Comparison of ENCODE assay signal across 8 cellular contexts in genomic region chr2:127355407-127356008, GRCh38. TPM values are rescaled to one million over a fixed set of nuclear protein-coding genes. Genes with fewer than 3 reads are reported as not detected.
DNase-seq lines count a peak whose midpoint lies in the region; ATAC-seq and TF ChIP-seq lines count a peak whose summit lies in the region.

No MANE protein-coding gene starts in this region.

- no peaks in the 10 kb centered on the region for H3K4me1 ChIP-seq in RWPE2 (ENCODE audit: insufficient read depth, poor library complexity, severe bottlenecking)
- peaks cover 12 to 35% (median 17%) of the 10 kb centered on the region in 4 donors for H3K4me1 ChIP-seq in esophagus muscularis mucosa
- peaks cover 4% of the 10 kb centered on the region for H3K4me1 ChIP-seq in testis

- no peak overlapping the region for H3K4me3 ChIP-seq in RWPE2 (ENCODE audit: severe bottlenecking)
- no peak overlapping the region for H3K4me3 ChIP-seq in esophagus muscularis mucosa
- H3K4me3 ChIP-seq in testis, result no peak overlapping the region

- H3K36me3 ChIP-seq in RWPE2 (ENCODE audit: low read depth) (no peaks in the 10 kb centered on the region; the same call in 1 of the 2 replicates), esophagus muscularis mucosa (no peaks in the 10 kb centered on the region), testis (ENCODE audit: low read depth, missing control alignments) (no peaks in the 10 kb centered on the region)

- H3K27ac Mint-ChIP-seq in natural killer cell, result peak overlapping the region; percentile 10 to 67
- H3K27ac Mint-ChIP-seq in natural killer cell treated with Interleukin-12 subunit alpha and Interleukin-12 subunit beta and Interleukin-15 and Interleukin-18, amount 100 ng/mL, for 72 hours, result no peak overlapping the region
- no peak overlapping the region for H3K27ac Mint-ChIP-seq in activated T-helper 2 cell treated with anti-CD3 and anti-CD28 coated beads, Interferon-gamma antibody, Interleukin-2, Interleukin-4, amounts not matched to agents 10 μg/mL and 5 μg/mL and 100 μg/mL, durations not matched to agents 14 hours and 24 hours and 36 hours

- no peaks in the 10 kb centered on the region for H3K9me3 Mint-ChIP-seq in natural killer cell
- H3K9me3 Mint-ChIP-seq in natural killer cell treated with Interleukin-12 subunit alpha and Interleukin-12 subunit beta and Interleukin-15 and Interleukin-18, amount 100 ng/mL, for 72 hours, result no peaks in the 10 kb centered on the region
- no peaks in the 10 kb centered on the region for H3K9me3 Mint-ChIP-seq in activated T-helper 2 cell treated with anti-CD3 and anti-CD28 coated beads, Interferon-gamma antibody, Interleukin-2, Interleukin-4, amounts not matched to agents 10 μg/mL and 5 μg/mL and 100 μg/mL, durations not matched to agents 14 hours and 24 hours and 36 hours

- DNase-seq in natural killer cell (no peak), RWPE2 (ENCODE audit: low spot score) (no peak), esophagus muscularis mucosa (ENCODE audit: extremely low spot score) (no peak), testis (no peak)
- no peak for DNase-seq in natural killer cell treated with Interleukin-12 subunit alpha and Interleukin-12 subunit beta and Interleukin-15 and Interleukin-18, amount 100 ng/mL, for 72 hours (ENCODE audit: low spot score)
- DNase-seq in stimulated activated CD4-positive, alpha-beta T cell treated with anti-CD3 and anti-CD28 coated beads, Interleukin-2, amount 100 ng/mL, for 4 hours (ENCODE audit: low read depth), result peak; percentile 22
- DNase-seq in activated T-helper 2 cell treated with anti-CD3 and anti-CD28 coated beads, Interferon-gamma antibody, Interleukin-2, Interleukin-4, amounts not matched to agents 10 μg/mL and 5 μg/mL and 100 μg/mL, durations not matched to agents 14 hours and 24 hours and 36 hours (ENCODE audit: low spot score), result no peak

- H3K27me3 ChIP-seq in RWPE2 (ENCODE audit: insufficient read depth, poor library complexity, severe bottlenecking), result no peaks in the 10 kb centered on the region
- no peaks in the 10 kb centered on the region for H3K27me3 ChIP-seq in esophagus muscularis mucosa
- H3K27me3 ChIP-seq in testis, result no peaks in the 10 kb centered on the region

- peaks cover 63 to 71% of the 10 kb centered on the region in 2 donors for H3K4me1 Mint-ChIP-seq in natural killer cell
- H3K4me1 Mint-ChIP-seq in natural killer cell treated with Interleukin-12 subunit alpha and Interleukin-12 subunit beta and Interleukin-15 and Interleukin-18, amount 100 ng/mL, for 72 hours (ENCODE audit: low read depth in 2 of 2), result peaks cover 32 to 41% of the 10 kb centered on the region in 2 donors
- peaks cover 33% of the 10 kb centered on the region for H3K4me1 Mint-ChIP-seq in activated T-helper 2 cell treated with anti-CD3 and anti-CD28 coated beads, Interferon-gamma antibody, Interleukin-2, Interleukin-4, amounts not matched to agents 10 μg/mL and 5 μg/mL and 100 μg/mL, durations not matched to agents 14 hours and 24 hours and 36 hours (ENCODE audit: low read depth)

- H3K4me3 Mint-ChIP-seq in natural killer cell, result no peak overlapping the region
- H3K4me3 Mint-ChIP-seq in natural killer cell treated with Interleukin-12 subunit alpha and Interleukin-12 subunit beta and Interleukin-15 and Interleukin-18, amount 100 ng/mL, for 72 hours, result no peak overlapping the region
- H3K4me3 Mint-ChIP-seq in activated T-helper 2 cell treated with anti-CD3 and anti-CD28 coated beads, Interferon-gamma antibody, Interleukin-2, Interleukin-4, amounts not matched to agents 10 μg/mL and 5 μg/mL and 100 μg/mL, durations not matched to agents 14 hours and 24 hours and 36 hours (ENCODE audit: low read depth), result no peak overlapping the region

- peak; percentile 65 to 72 (median 68) for ATAC-seq in natural killer cell
- no peak for ATAC-seq in natural killer cell treated with Interleukin-12 subunit alpha and Interleukin-12 subunit beta and Interleukin-15 and Interleukin-18, amount 100 ng/mL, for 72 hours
- 0 out of 3 replicates have a peak, but pooled peaks have one; percentile 49 for ATAC-seq in RWPE2 (ENCODE audit: low read depth)
- ATAC-seq in HG02678 (IDR thresholded peaks at IDR 0.05; ENCODE audit: unreplicated experiment), result no peak

- H3K9me3 ChIP-seq in RWPE2 (ENCODE audit: severe bottlenecking), result no peaks in the 10 kb centered on the region
- no peaks in the 10 kb centered on the region for H3K9me3 ChIP-seq in esophagus muscularis mucosa
- no peaks in the 10 kb centered on the region for H3K9me3 ChIP-seq in testis

- TF ChIP-seq EP300 in esophagus muscularis mucosa (IDR thresholded peaks at IDR 0.05), result no peak

- H3K27me3 Mint-ChIP-seq in natural killer cell (ENCODE audit: low read depth in 2 of 2), result no peaks in the 10 kb centered on the region
- no peaks in the 10 kb centered on the region for H3K27me3 Mint-ChIP-seq in natural killer cell treated with Interleukin-12 subunit alpha and Interleukin-12 subunit beta and Interleukin-15 and Interleukin-18, amount 100 ng/mL, for 72 hours
- no peaks in the 10 kb centered on the region for H3K27me3 Mint-ChIP-seq in activated T-helper 2 cell treated with anti-CD3 and anti-CD28 coated beads, Interferon-gamma antibody, Interleukin-2, Interleukin-4, amounts not matched to agents 10 μg/mL and 5 μg/mL and 100 μg/mL, durations not matched to agents 14 hours and 24 hours and 36 hours (ENCODE audit: low read depth)

- peak; percentile 62 for TF ChIP-seq CTCF in natural killer cell (IDR thresholded peaks at IDR 0.05)
- TF ChIP-seq CTCF in RWPE2 (IDR thresholded peaks at IDR 0.05; ENCODE audit: poor library complexity, severe bottlenecking), result peak; percentile 79
- peak; percentile 29 to 49 (median 41) for TF ChIP-seq CTCF in esophagus muscularis mucosa (IDR thresholded peaks at IDR 0.05)
- TF ChIP-seq CTCF in testis (IDR thresholded peaks at IDR 0.05), result peak in 1 of 3 experiments; percentile 40

- H3K27ac ChIP-seq in RWPE2 (ENCODE audit: poor library complexity, severe bottlenecking) (no peak overlapping the region), esophagus muscularis mucosa (replicated peaks in 1 of 4) (no peak overlapping the region), testis (no peak overlapping the region)

- intact Hi-C loops in natural killer cell (cut with micrococcal nuclease) (loop anchor here (1.0 to 2.0 kb wide), 3 partner anchors 53 to 123 kb away; no protein-coding TSS in a partner anchor), esophagus muscularis mucosa (cut with DNase I) (no loop called here), testis (cut with DNase I; ENCODE audit: low total_unique reads) (no loop called here)
- intact Hi-C loops in activated T-helper 2 cell treated with anti-CD3 and anti-CD28 coated beads, Interferon-gamma antibody, Interleukin-2, Interleukin-4, amounts not matched to agents 10 μg/mL and 5 μg/mL and 100 μg/mL, durations not matched to agents 14 hours and 24 hours and 36 hours (cut with micrococcal nuclease), result loop anchor here (2.0 kb wide), 2 partner anchors 55 to 123 kb away; no protein-coding TSS in a partner anchor

- whole genome bisulfite sequencing in esophagus muscularis mucosa, result 81% methylated on average over 4 of the region's 4 CpGs
- WGBS in testis, 2 donors, result 83 to 85% methylated on average over 4 of the region's 4 CpGs

- TF ChIP-seq POLR2A in esophagus muscularis mucosa (IDR thresholded peaks at IDR 0.05; ENCODE audit: low read depth) (no peak), testis (IDR thresholded peaks at IDR 0.05) (no peak)

- H3K36me3 Mint-ChIP-seq in natural killer cell, result no peaks in the 10 kb centered on the region
- no peaks in the 10 kb centered on the region for H3K36me3 Mint-ChIP-seq in natural killer cell treated with Interleukin-12 subunit alpha and Interleukin-12 subunit beta and Interleukin-15 and Interleukin-18, amount 100 ng/mL, for 72 hours
- H3K36me3 Mint-ChIP-seq in activated T-helper 2 cell treated with anti-CD3 and anti-CD28 coated beads, Interferon-gamma antibody, Interleukin-2, Interleukin-4, amounts not matched to agents 10 μg/mL and 5 μg/mL and 100 μg/mL, durations not matched to agents 14 hours and 24 hours and 36 hours (ENCODE audit: low read depth), result peaks cover 8% of the 10 kb centered on the region

RNA-seq across cellular contexts. Expression of gene MAP3K2, which starts 32.3 kb away (rescaled TPM):
- total RNA-seq in natural killer cell (100 to 1,000 TPM in 2 of 3 donors, 10 to 100 TPM in 1; 99.4 to 109 (median 106) TPM), esophagus muscularis mucosa (10 to 100 TPM; 51.4 to 68.6 (median 66.2) TPM), testis (10 to 100 TPM; 74.0 to 74.5 TPM)
- total RNA-seq in natural killer cell treated with Interleukin-12 subunit alpha and Interleukin-12 subunit beta and Interleukin-15 and Interleukin-18, amount 100 ng/mL, for 72 hours, result 10 to 100 TPM; 59.0 to 64.6 TPM
- total RNA-seq in activated T-helper 2 cell treated with anti-CD3 and anti-CD28 coated beads, Interferon-gamma antibody, Interleukin-2, Interleukin-4, amounts not matched to agents 10 μg/mL and 5 μg/mL and 100 μg/mL, durations not matched to agents 14 hours and 24 hours and 36 hours, result 49.6 and 51.3 TPM in 2 replicates
- 16.3 TPM for polyA plus RNA-seq in testis (ENCODE audit: insufficient read depth, low read depth, low replicate concordance)

Comparison
In these comparisons a context has a peak if more than half of its experiments do, and no peak if none do; other contexts are left out.
1. ATAC-seq: peak in natural killer cell (3 of 3) and RWPE2 (single experiment); none in natural killer cell treated with Interleukin-12 subunit alpha and Interleukin-12 subunit beta and Interleukin-15 and Interleukin-18, amount 100 ng/mL, for 72 hours (0 of 2) and HG02678 (single experiment).
2. H3K27ac Mint-ChIP-seq: peak in natural killer cell (2 of 2); none in natural killer cell treated with Interleukin-12 subunit alpha and Interleukin-12 subunit beta and Interleukin-15 and Interleukin-18, amount 100 ng/mL, for 72 hours (0 of 2) and activated T-helper 2 cell treated with anti-CD3 and anti-CD28 coated beads, Interferon-gamma antibody, Interleukin-2, Interleukin-4, amounts not matched to agents 10 μg/mL and 5 μg/mL and 100 μg/mL, durations not matched to agents 14 hours and 24 hours and 36 hours (single experiment).
3. intact Hi-C loops: an anchor here in natural killer cell (1.0 to 2.0 kb wide) and activated T-helper 2 cell treated with anti-CD3 and anti-CD28 coated beads, Interferon-gamma antibody, Interleukin-2, Interleukin-4, amounts not matched to agents 10 μg/mL and 5 μg/mL and 100 μg/mL, durations not matched to agents 14 hours and 24 hours and 36 hours (2.0 kb wide); none called in esophagus muscularis mucosa and testis.